Comparison of ENCODE assay signal across 1 cellular context in genomic region chr2:170261566-170261965, GRCh38.
A peak's percentile ranks its signal among the peaks of the same experiment; 100 is the strongest.
TF ChIP-seq lines count a peak whose summit lies in the region.

No MANE protein-coding gene starts in this region.

TF ChIP-seq in K562, 482 proteins besides CTCF, POLR2A, EP300 and RAD21 (continued from another document):
- TF ChIP-seq MAFK (IDR thresholded peaks at IDR 0.05; ENCODE audit: low read length) (peak; percentile 41; the same call in 1 of the 2 replicates), ZNF316 (IDR thresholded peaks at IDR 0.05) (peak; percentile 75)
TF ChIP-seq in K562: peak in this region for 5.
